In the genomic region with DNA sequence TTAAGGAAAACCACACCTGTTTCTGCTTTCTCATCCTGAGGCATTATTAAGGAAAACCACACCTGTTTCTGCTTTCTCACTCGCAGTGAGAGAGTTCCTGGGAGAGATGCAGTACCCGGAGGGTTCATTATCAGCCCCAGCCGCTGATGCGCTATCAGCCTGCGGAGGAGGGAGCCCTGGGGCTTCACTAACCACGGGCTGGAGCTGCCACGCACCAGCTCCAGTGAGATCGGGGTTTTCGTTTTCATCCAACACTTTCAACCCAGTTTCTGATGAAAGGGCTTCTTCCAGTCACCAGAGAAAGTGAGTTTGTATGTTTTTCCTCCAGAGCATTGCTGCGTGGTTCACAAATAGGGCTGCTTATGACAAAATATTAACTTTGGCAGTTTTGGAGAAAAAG, we compare ENCODE assay signal across 20 cellular contexts.
"Had no signal": no experiment of that assay in that cellular context is flagged by ENCODE, and none has a peak within 500 bp of the region (broad histone marks: within the 10 kb centered on the region; RNA-seq: fewer than 3 reads in every experiment).

No MANE protein-coding gene starts in this region.

- H3K27ac ChIP-seq: suprapubic skin had no signal

- DNase-seq: activated B cell treated with CpG ODN at 0.5 μM for 24 hours; activated CD4-positive, alpha-beta T cell treated with anti-CD3 and anti-CD28 coated beads, Interleukin-2, amount 10 ng/mL, durations not matched to agents 24 days and 14 days; activated CD8-positive, alpha-beta T cell treated with anti-CD3 and anti-CD28 coated beads for 36 hours; activated naive CD4-positive, alpha-beta T cell treated with Interleukin-2 at 50 U/mL for 16 hours; activated naive CD8-positive, alpha-beta T cell treated with anti-CD3 and anti-CD28 coated beads, Interleukin-2, amount 10 ng/mL, durations not matched to agents 7 days and 5 days; activated T-cell treated with anti-CD3 and anti-CD28 coated beads, Interleukin-2, amount 50 U/mL, for 1 hour; amygdala; caudate nucleus; effector memory CD8-positive, alpha-beta T cell; foreskin fibroblast; glutamatergic neuron; hippocampal formation; nucleus accumbens; stimulated activated CD4-positive, alpha-beta T cell treated with anti-CD3 and anti-CD28 coated beads, Interleukin-4, amount 100 ng/mL, for 1 hour; stimulated activated naive CD8-positive, alpha-beta T cell treated with anti-CD3 and anti-CD28 coated beads, Interleukin-15, amount 100 ng/mL, for 72 hours; trophoblast cell had no signal

- H3K9me3 ChIP-seq: suprapubic skin had no signal

- H3K36me3 ChIP-seq: suprapubic skin had no signal

- H3K4me3 ChIP-seq: smooth muscle cell, suprapubic skin had no signal

- H3K27me3 ChIP-seq: suprapubic skin had no signal

- H3K4me1 ChIP-seq: suprapubic skin had no signal

- H3K4me2 ChIP-seq: smooth muscle cell had no signal

- ATAC-seq: activated CD8-positive, alpha-beta T cell treated with anti-CD3 and anti-CD28 coated beads for 36 hours; effector memory CD8-positive, alpha-beta T cell; left lobe of liver; sciatic nerve; stimulated activated naive CD8-positive, alpha-beta T cell treated with anti-CD3 and anti-CD28 coated beads, Interleukin-15, amount 100 ng/mL, for 72 hours had no signal
